Comparison of ENCODE assay signal across 11 cellular contexts in genomic region chr7:117875566-117875965, GRCh38. TPM values are rescaled to one million over a fixed set of nuclear protein-coding genes. Genes with fewer than 3 reads are reported as not detected.
DNase-seq lines count a peak whose midpoint lies in the region; ATAC-seq and TF ChIP-seq lines count a peak whose summit lies in the region.
"Had no signal": no experiment of that assay in that cellular context is flagged by ENCODE, and none has a peak within 500 bp of the region (broad histone marks: within the 10 kb centered on the region; RNA-seq: fewer than 3 reads in every experiment).

No MANE protein-coding gene starts in this region.

- peak; percentile 51 for ATAC-seq in GM18868 (IDR thresholded peaks at IDR 0.05; ENCODE audit: unreplicated experiment)
- no peak for ATAC-seq in HG02884 (IDR thresholded peaks at IDR 0.05; ENCODE audit: unreplicated experiment)
- no peak for ATAC-seq in HG03342 (IDR thresholded peaks at IDR 0.05; ENCODE audit: unreplicated experiment)
- ATAC-seq: activated CD8-positive, alpha-beta T cell treated with anti-CD3 and anti-CD28 coated beads for 36 hours; K562 had no signal

- peak; percentile 13 for DNase-seq in NB4 (ENCODE audit: low read depth)
- DNase-seq in cerebellar cortex (ENCODE audit: low spot score): peak; percentile 2
- peak; percentile 37 for DNase-seq in myocyte (ENCODE audit: low read depth)
- DNase-seq in stimulated activated CD4-positive, alpha-beta T cell treated with anti-CD3 and anti-CD28 coated beads, Interleukin-4, amount 100 ng/mL, for 4 hours: no peak
- DNase-seq in HuH-7.5 (ENCODE audit: low spot score): no peak
- DNase-seq: activated CD8-positive, alpha-beta T cell treated with anti-CD3 and anti-CD28 coated beads for 36 hours; DND-41 had no signal

- no peak overlapping the region for H3K4me3 ChIP-seq in NB4 (ENCODE audit: low read depth, low read length)
- H3K4me3 ChIP-seq: K562 had no signal

- TF ChIP-seq CTCF in NB4 (IDR thresholded peaks at IDR 0.05; ENCODE audit: low read depth, low read length): no peak

- TF ChIP-seq POLR2A in NB4 (IDR thresholded peaks at IDR 0.05; ENCODE audit: extremely low read depth, insufficient read length): no peak

RNA-seq across cellular contexts. Expression of gene CTTNBP2, which starts 2.3 kb away (rescaled TPM):
- 3.1 and 6.1 TPM in 2 replicates for total RNA-seq in myocyte
- polyA plus RNA-seq in myocyte (2012): 0.83 TPM
- total RNA-seq: activated CD8-positive, alpha-beta T cell treated with anti-CD3 and anti-CD28 coated beads for 36 hours had no signal
- polyA plus RNA-seq: K562 had no signal

Comparison
In these comparisons a context has a peak if more than half of its experiments do, and no peak if none do; other contexts are left out.
1. DNase-seq: peak in NB4 (single experiment), cerebellar cortex (single experiment) and myocyte (single experiment); none in stimulated activated CD4-positive, alpha-beta T cell treated with anti-CD3 and anti-CD28 coated beads, Interleukin-4, amount 100 ng/mL, for 4 hours (0 of 2) and HuH-7.5 (single experiment).